Comparison of ENCODE assay signal across 8 cellular contexts in the genomic region with DNA sequence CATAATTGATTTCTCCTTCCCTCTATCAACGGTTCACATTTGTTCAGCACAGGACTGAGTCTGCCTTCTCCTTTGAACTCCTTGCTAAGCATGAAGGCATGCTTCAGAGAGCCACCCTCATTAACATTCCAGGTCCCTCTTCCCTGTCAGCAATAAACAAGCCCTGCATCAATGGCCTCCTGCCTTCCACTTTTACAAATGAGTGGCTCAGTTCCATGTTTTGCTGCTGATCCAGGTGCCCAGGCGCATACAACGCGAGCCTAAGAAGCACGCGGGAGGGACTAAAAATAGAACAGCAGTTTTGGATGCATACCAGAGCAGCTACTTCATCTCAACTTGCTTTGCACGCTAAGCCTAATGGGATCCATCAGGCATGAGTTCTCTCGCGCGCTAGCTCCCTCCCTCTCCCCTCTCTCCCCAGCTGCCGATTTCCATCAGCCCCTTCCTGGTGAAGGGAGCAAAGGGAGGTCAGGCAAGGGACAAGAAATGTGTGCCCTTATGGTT. TPM values are rescaled to one million over a fixed set of nuclear protein-coding genes. Genes with fewer than 3 reads are reported as not detected.
DNase-seq lines count a peak whose midpoint lies in the region; ATAC-seq, FAIRE-seq and TF ChIP-seq lines count a peak whose summit lies in the region.

No MANE protein-coding gene starts in this region.

- intact Hi-C loops in Caco-2 (cut with micrococcal nuclease; ENCODE audit: unreplicated experiment) (no loop called here), breast epithelium (cut with DNase I; ENCODE audit: low total_unique reads) (no loop called here), stomach (cut with DNase I; ENCODE audit: low total_unique reads) (no loop called here)

- no peak for TF ChIP-seq CTCF in Caco-2 (IDR thresholded peaks at IDR 0.05; ENCODE audit: insufficient read depth in 1 of 2, low read depth in 1 of 2, low read length in 1 of 2, severe bottlenecking in 1 of 2, unreplicated experiment in 1 of 2)
- TF ChIP-seq CTCF in breast epithelium (IDR thresholded peaks at IDR 0.05), result no peak
- no peak for TF ChIP-seq CTCF in keratinocyte (optimal IDR thresholded peaks at IDR 0.05 in 1 of 3, IDR thresholded peaks at IDR 0.05 in 1 of 3, conservative IDR thresholded peaks at IDR 0.05 in 1 of 3; ENCODE audit: extremely low read depth in 1 of 3, insufficient read depth in 2 of 3, low read length in 3 of 3)
- TF ChIP-seq CTCF in stomach (IDR thresholded peaks at IDR 0.05), result no peak

- FAIRE-seq in keratinocyte (lab: Jason Lieb, UNC), result peak; percentile 89

- TF ChIP-seq EP300 in stomach (IDR thresholded peaks at IDR 0.05), result no peak

- H3K27ac Mint-ChIP-seq in Caco-2 (ENCODE audit: unreplicated experiment), result peak overlapping the region; percentile 74
- H3K27ac Mint-ChIP-seq in stimulated activated effector memory CD8-positive, alpha-beta T cell treated with anti-CD3 and anti-CD28 coated beads, Interleukin-12 subunit alpha, Interleukin-12 subunit beta, amount 100 ng/mL, for 72 hours, result no peak overlapping the region

- DNase-seq in Caco-2, result peak; percentile 24 to 53
- peak; percentile 97 for DNase-seq in NCI-H187 treated with DMSO at 0.1 percent for 48 hours (lab: John Stamatoyannopoulos, UW)
- peak in 1 of 2 donors; percentile 71 for DNase-seq in breast epithelium (ENCODE audit: low spot score in 2 of 2)
- no peak for DNase-seq in keratinocyte (ENCODE audit: low read depth, low spot score)
- peak; percentile 82 for DNase-seq in stomach
- DNase-seq in stimulated activated CD4-positive, alpha-beta T cell treated with anti-CD3 and anti-CD28 coated beads, Interleukin-1b, Interleukin-23, amount 100 ng/mL, for 48 hours, result no peak
- no peak for DNase-seq in stimulated activated effector memory CD8-positive, alpha-beta T cell treated with anti-CD3 and anti-CD28 coated beads, Interleukin-12 subunit alpha, Interleukin-12 subunit beta, amount 100 ng/mL, for 72 hours (ENCODE audit: low spot score in 2 of 2)

- H3K4me2 ChIP-seq in keratinocyte (ENCODE audit: control insufficient read depth, extremely low read depth, insufficient read depth, low read depth, low read length), result peak overlapping the region; percentile 64

- WGBS in stomach, 5 donors, result 5 to 16% (median 14%) methylated on average over 11 of the region's 11 CpGs

- H3K4me3 Mint-ChIP-seq in Caco-2 (ENCODE audit: unreplicated experiment), result peak overlapping the region; percentile 57
- H3K4me3 Mint-ChIP-seq in stimulated activated effector memory CD8-positive, alpha-beta T cell treated with anti-CD3 and anti-CD28 coated beads, Interleukin-12 subunit alpha, Interleukin-12 subunit beta, amount 100 ng/mL, for 72 hours, result no peak overlapping the region

- ATAC-seq in stimulated activated effector memory CD8-positive, alpha-beta T cell treated with anti-CD3 and anti-CD28 coated beads, Interleukin-12 subunit alpha, Interleukin-12 subunit beta, amount 100 ng/mL, for 72 hours, result no peak
- ATAC-seq in GM21576 (IDR thresholded peaks at IDR 0.05; ENCODE audit: unreplicated experiment), result no peak

- H3K9ac ChIP-seq in keratinocyte (ENCODE audit: control insufficient read depth, extremely low read depth, insufficient read depth, low read length), result no peak overlapping the region

- no peaks in the 10 kb centered on the region for H4K20me1 ChIP-seq in keratinocyte (ENCODE audit: control insufficient read depth, extremely low read depth, insufficient read depth, low read length)

- POLR2A ChIA-PET in Caco-2 (lab: Charles Lee), result no interaction called here

- no peaks in the 10 kb centered on the region for H3K79me2 ChIP-seq in keratinocyte (ENCODE audit: control insufficient read depth, insufficient read depth, low read length)

- CTCF ChIA-PET in Caco-2 (lab: Charles Lee), result no interaction called here

- H3K4me1 ChIP-seq in Caco-2, result peaks cover 23% of the 10 kb centered on the region
- peaks cover 11 to 34% of the 10 kb centered on the region in 2 donors for H3K4me1 ChIP-seq in breast epithelium
- H3K4me1 ChIP-seq in keratinocyte (ENCODE audit: control insufficient read depth, extremely low read depth, insufficient read depth, low read length), result peaks cover 34% of the 10 kb centered on the region
- H3K4me1 ChIP-seq in stomach, result peaks cover 39 to 69% (median 50%) of the 10 kb centered on the region in 4 donors

- BruUV-seq in Caco-2 (replicated peaks; lab: Mats Ljungman, UMichigan), result no TSS peak

- no peak for TF ChIP-seq POLR2A in breast epithelium (IDR thresholded peaks at IDR 0.05)
- TF ChIP-seq POLR2A in stomach (IDR thresholded peaks at IDR 0.05), result no peak

- peaks cover 40% of the 10 kb centered on the region for H3K4me1 Mint-ChIP-seq in Caco-2 (ENCODE audit: low read depth, unreplicated experiment)
- no peaks in the 10 kb centered on the region for H3K4me1 Mint-ChIP-seq in stimulated activated effector memory CD8-positive, alpha-beta T cell treated with anti-CD3 and anti-CD28 coated beads, Interleukin-12 subunit alpha, Interleukin-12 subunit beta, amount 100 ng/mL, for 72 hours

- H3K9me3 ChIP-seq in Caco-2, result no peaks in the 10 kb centered on the region
- no peaks in the 10 kb centered on the region for H3K9me3 ChIP-seq in breast epithelium
- no peaks in the 10 kb centered on the region for H3K9me3 ChIP-seq in keratinocyte (ENCODE audit: control insufficient read depth, low read depth, low read length)
- no peaks in the 10 kb centered on the region for H3K9me3 ChIP-seq in stomach

- no peaks in the 10 kb centered on the region for H3K9me3 Mint-ChIP-seq in Caco-2 (ENCODE audit: unreplicated experiment)
- H3K9me3 Mint-ChIP-seq in stimulated activated effector memory CD8-positive, alpha-beta T cell treated with anti-CD3 and anti-CD28 coated beads, Interleukin-12 subunit alpha, Interleukin-12 subunit beta, amount 100 ng/mL, for 72 hours, result no peaks in the 10 kb centered on the region

- H3K4me3 ChIP-seq in Caco-2 (ENCODE audit: low read depth, low read length) (no peak overlapping the region), breast epithelium (peak overlapping the region in 2 of 3 donors; percentile 9 to 45), keratinocyte (ENCODE audit: control insufficient read depth in 2 of 3, extremely low read depth in 1 of 3, insufficient read depth in 2 of 3, low read depth in 1 of 3, low read length in 3 of 3) (peak overlapping the region in 1 of 3 experiments; percentile 16), stomach (no peak overlapping the region)

- H3K27me3 Mint-ChIP-seq in Caco-2 (ENCODE audit: insufficient read depth, unreplicated experiment), result no peaks in the 10 kb centered on the region

- peak overlapping the region; percentile 74 for H2AFZ ChIP-seq in keratinocyte (ENCODE audit: control insufficient read depth, low read length)

- H3K27ac ChIP-seq in breast epithelium (peak overlapping the region; percentile 88 to 89), keratinocyte (ENCODE audit: control insufficient read depth, insufficient read depth, low read length) (peak overlapping the region; percentile 47), stomach (peak overlapping the region; percentile 59 to 88 (median 84))

- no peaks in the 10 kb centered on the region; the same call in 1 of the 2 replicates for H3K36me3 ChIP-seq in Caco-2 (ENCODE audit: control insufficient read depth, insufficient read depth, low read length)
- no peaks in the 10 kb centered on the region for H3K36me3 ChIP-seq in breast epithelium
- peaks cover 0 to 2% of the 10 kb centered on the region in 2 experiments for H3K36me3 ChIP-seq in keratinocyte (ENCODE audit: control insufficient read depth in 2 of 2, extremely low read depth in 1 of 2, insufficient read depth in 2 of 2, low read length in 2 of 2)
- H3K36me3 ChIP-seq in stomach, result peaks cover 0 to 3% (median under 1%) of the 10 kb centered on the region in 4 donors

- H3K27me3 ChIP-seq in Caco-2 (replicated peaks; ENCODE audit: control insufficient read depth, insufficient read depth, low read length) (no peaks in the 10 kb centered on the region), breast epithelium (no peaks in the 10 kb centered on the region), keratinocyte (ENCODE audit: control insufficient read depth, extremely low read depth, insufficient read depth, low read length) (no peaks in the 10 kb centered on the region), stomach (no peaks in the 10 kb centered on the region)

- dilution Hi-C loops in keratinocyte (cut with MboI; ENCODE audit: extremely low pct_ligation_motif_present, low sequenced_read_pairs), result no loop called here

- no peaks in the 10 kb centered on the region for H3K9me1 ChIP-seq in keratinocyte (ENCODE audit: control insufficient read depth, extremely low read depth, insufficient read depth, low read length)

- peaks cover 7% of the 10 kb centered on the region for H3K36me3 Mint-ChIP-seq in Caco-2 (ENCODE audit: insufficient read depth, unreplicated experiment)
- H3K36me3 Mint-ChIP-seq in stimulated activated effector memory CD8-positive, alpha-beta T cell treated with anti-CD3 and anti-CD28 coated beads, Interleukin-12 subunit alpha, Interleukin-12 subunit beta, amount 100 ng/mL, for 72 hours, result peaks cover 11% of the 10 kb centered on the region

RNA-seq across cellular contexts. Expression of gene TRAF3IP2, which starts 53.4 kb away (rescaled TPM):
- total RNA-seq in Caco-2 (2022), result 14.9 and 16.2 TPM in 2 replicates
- total RNA-seq in breast epithelium, result 10 to 100 TPM; 28.2 to 42.9 (median 41.6) TPM
- 76.8 to 81.6 TPM (median 81.1 TPM) in 3 replicates for polyA plus RNA-seq in keratinocyte
- polyA plus RNA-seq in keratinocyte (2011; ENCODE audit: low read depth), result 47.7 TPM
- polyA plus RNA-seq in keratinocyte (2011; cell fraction: cytosol; rRNA removed), result 83.9 and 87.4 TPM in 2 replicates
- 81.5 and 96.9 TPM in 2 replicates for polyA plus RNA-seq in keratinocyte (2011; cell fraction: nucleus; rRNA removed)
- 74.8 and 75.5 TPM in 2 replicates for polyA plus RNA-seq in keratinocyte (2012; ENCODE audit: low replicate concordance)
- polyA minus RNA-seq in keratinocyte, result 89.6 to 152 TPM (median 117 TPM) in 3 replicates
- 76.4 TPM for polyA minus RNA-seq in keratinocyte (2011; cell fraction: cytosol; rRNA and poly(A)+ RNA removed)
- 48.5 and 58.3 TPM in 2 replicates for polyA minus RNA-seq in keratinocyte (2011; cell fraction: nucleus; rRNA and poly(A)+ RNA removed)
- 10 to 100 TPM; 11.1 to 87.2 (median 23.5) TPM for total RNA-seq in stomach
- polyA plus RNA-seq in stomach, result 10 to 100 TPM; 40.6 to 64.4 (median 62.5) TPM

Comparison
In these comparisons a context has a peak if more than half of its experiments do, and no peak if none do; other contexts are left out.
1. DNase-seq: peak in Caco-2 (2 of 2), NCI-H187 treated with DMSO at 0.1 percent for 48 hours (single experiment) and stomach (single experiment); none in keratinocyte (single experiment), stimulated activated CD4-positive, alpha-beta T cell treated with anti-CD3 and anti-CD28 coated beads, Interleukin-1b, Interleukin-23, amount 100 ng/mL, for 48 hours (single experiment) and stimulated activated effector memory CD8-positive, alpha-beta T cell treated with anti-CD3 and anti-CD28 coated beads, Interleukin-12 subunit alpha, Interleukin-12 subunit beta, amount 100 ng/mL, for 72 hours (0 of 2).
2. H3K4me3 ChIP-seq: peak in breast epithelium (2 of 3); none in Caco-2 (single experiment) and stomach (0 of 4).
3. Peak in every context shown above with its lines, with median percentiles within 50 percentile points of each other: H3K27ac ChIP-seq.